In the genomic region with DNA sequence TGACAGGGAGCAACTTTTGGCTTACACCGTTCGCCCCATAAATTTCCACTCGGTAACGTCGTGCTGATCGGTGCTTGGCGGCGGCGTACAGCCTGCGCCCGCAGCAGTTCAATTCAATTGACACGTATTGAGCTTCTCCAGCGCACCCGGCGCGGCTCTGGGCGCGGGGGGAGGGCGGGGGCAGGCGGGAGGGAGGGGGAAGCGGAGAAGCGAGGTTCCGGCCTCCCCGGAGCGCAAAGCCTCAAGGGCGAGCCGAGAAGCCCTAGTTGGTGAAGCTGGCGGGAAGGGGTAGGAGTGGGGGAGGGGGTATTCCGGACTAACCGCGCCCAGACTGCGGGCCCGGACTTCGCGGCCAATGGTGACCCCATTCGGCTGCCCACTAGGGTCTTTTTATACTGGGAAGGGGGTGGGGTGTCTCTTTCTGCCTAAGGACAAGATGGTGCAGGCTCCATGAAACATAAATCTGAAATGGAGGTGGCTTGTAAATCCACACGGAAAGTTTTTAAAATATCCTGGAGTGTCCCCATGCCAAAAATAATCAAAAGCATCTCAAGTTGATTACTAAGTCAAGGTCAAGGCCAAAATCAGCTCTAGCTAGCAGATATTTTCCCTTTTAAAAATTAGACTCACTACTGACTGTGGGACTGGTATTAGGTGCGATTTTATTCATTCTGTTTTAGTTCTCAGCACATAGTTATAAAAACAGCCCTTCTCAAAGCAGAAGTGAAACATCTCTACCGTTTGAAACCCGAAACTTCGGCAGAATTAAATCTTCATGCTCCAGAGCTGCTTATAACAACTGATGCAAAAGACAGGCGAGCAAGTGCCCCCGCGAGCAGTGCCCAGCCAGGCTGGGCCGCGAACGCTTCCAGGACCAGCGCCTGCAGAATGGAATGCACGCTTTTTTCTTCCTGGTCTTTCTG, we compare ENCODE assay signal across 1 cellular context.
TF ChIP-seq lines count a peak whose summit lies in the region.

No MANE protein-coding gene starts in this region.

TF ChIP-seq in GM12878, 131 proteins besides CTCF, POLR2A, EP300 and RAD21 (continued from another document and continues in another):
- TF ChIP-seq, protein P1, sequence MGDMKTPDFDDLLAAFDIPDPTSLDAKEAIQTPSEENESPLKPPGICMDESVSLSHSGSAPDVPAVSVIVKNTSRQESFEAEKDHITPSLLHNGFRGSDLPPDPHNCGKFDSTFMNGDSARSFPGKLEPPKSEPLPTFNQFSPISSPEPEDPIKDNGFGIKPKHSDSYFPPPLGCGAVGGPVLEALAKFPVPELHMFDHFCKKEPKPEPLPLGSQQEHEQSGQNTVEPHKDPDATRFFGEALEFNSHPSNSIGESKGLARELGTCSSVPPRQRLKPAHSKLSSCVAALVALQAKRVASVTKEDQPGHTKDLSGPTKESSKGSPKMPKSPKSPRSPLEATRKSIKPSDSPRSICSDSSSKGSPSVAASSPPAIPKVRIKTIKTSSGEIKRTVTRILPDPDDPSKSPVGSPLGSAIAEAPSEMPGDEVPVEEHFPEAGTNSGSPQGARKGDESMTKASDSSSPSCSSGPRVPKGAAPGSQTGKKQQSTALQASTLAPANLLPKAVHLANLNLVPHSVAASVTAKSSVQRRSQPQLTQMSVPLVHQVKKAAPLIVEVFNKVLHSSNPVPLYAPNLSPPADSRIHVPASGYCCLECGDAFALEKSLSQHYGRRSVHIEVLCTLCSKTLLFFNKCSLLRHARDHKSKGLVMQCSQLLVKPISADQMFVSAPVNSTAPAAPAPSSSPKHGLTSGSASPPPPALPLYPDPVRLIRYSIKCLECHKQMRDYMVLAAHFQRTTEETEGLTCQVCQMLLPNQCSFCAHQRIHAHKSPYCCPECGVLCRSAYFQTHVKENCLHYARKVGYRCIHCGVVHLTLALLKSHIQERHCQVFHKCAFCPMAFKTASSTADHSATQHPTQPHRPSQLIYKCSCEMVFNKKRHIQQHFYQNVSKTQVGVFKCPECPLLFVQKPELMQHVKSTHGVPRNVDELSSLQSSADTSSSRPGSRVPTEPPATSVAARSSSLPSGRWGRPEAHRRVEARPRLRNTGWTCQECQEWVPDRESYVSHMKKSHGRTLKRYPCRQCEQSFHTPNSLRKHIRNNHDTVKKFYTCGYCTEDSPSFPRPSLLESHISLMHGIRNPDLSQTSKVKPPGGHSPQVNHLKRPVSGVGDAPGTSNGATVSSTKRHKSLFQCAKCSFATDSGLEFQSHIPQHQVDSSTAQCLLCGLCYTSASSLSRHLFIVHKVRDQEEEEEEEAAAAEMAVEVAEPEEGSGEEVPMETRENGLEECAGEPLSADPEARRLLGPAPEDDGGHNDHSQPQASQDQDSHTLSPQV (IDR thresholded peaks at IDR 0.05): no peak
- TF ChIP-seq CBFB (IDR thresholded peaks at IDR 0.05; ENCODE audit: low read depth) (no peak), GATAD2B (conservative IDR thresholded peaks at IDR 0.05; ENCODE audit: low read depth) (no peak), MXI1 (IDR thresholded peaks at IDR 0.05; ENCODE audit: low read depth, low read length) (peak; percentile 56; the same call in 1 of the 2 replicates), CBX3 (IDR thresholded peaks at IDR 0.05; ENCODE audit: borderline replicate concordance, low read depth) (no peak), CREB1 (IDR thresholded peaks at IDR 0.05; ENCODE audit: low read depth) (no peak), KDM1A (IDR thresholded peaks at IDR 0.05; ENCODE audit: borderline replicate concordance) (no peak), ZNF217 (IDR thresholded peaks at IDR 0.05) (peak; percentile 83), TARDBP (IDR thresholded peaks at IDR 0.05; ENCODE audit: borderline replicate concordance) (no peak), CHD2 (IDR thresholded peaks at IDR 0.05; ENCODE audit: borderline replicate concordance, low read depth, low read length) (no peak), PML (IDR thresholded peaks at IDR 0.05; ENCODE audit: low read length) (no peak), IKZF1 (conservative IDR thresholded peaks at IDR 0.05) (peak; percentile 13; the same call in 1 of the 2 replicates), BCL11A (IDR thresholded peaks at IDR 0.05; ENCODE audit: low read depth, low read length) (0 out of 2 replicates have a peak, but pooled peaks have one; percentile 15), POLR2AphosphoS2 (IDR thresholded peaks at IDR 0.05; ENCODE audit: low read depth, low read length) (no peak), SMC3 (IDR thresholded peaks at IDR 0.05; ENCODE audit: borderline replicate concordance, low read length) (no peak), ZBED1 (IDR thresholded peaks at IDR 0.05; ENCODE audit: borderline replicate concordance) (no peak), CBX5 (IDR thresholded peaks at IDR 0.05; ENCODE audit: low read depth) (no peak), SIX5 (IDR thresholded peaks at IDR 0.05; ENCODE audit: low read depth, low read length, severe bottlenecking) (no peak), BHLHE40 (IDR thresholded peaks at IDR 0.05; ENCODE audit: borderline replicate concordance in 1 of 2, low read depth in 2 of 2, low read length in 1 of 2) (0 out of 4 replicates have a peak, but pooled peaks of 1 of the 2 experiments have one; percentile 32), SPI1 (IDR thresholded peaks at IDR 0.05; ENCODE audit: borderline replicate concordance, insufficient read depth, low read depth, low read length) (peak; percentile 95), RUNX3 (IDR thresholded peaks at IDR 0.05; ENCODE audit: low read length) (peak; percentile 37; the same call in 1 of the 2 replicates), PAX8 (IDR thresholded peaks at IDR 0.05) (no peak), MYB (IDR thresholded peaks at IDR 0.05; ENCODE audit: borderline replicate concordance, low read depth, low read length) (no peak), NFXL1 (IDR thresholded peaks at IDR 0.05; ENCODE audit: borderline replicate concordance) (no peak), PAX5 (IDR thresholded peaks at IDR 0.05; ENCODE audit: borderline replicate concordance, low read depth, low read length) (peak; percentile 46; the same call in 1 of the 2 replicates), EGR1 (IDR thresholded peaks at IDR 0.05; ENCODE audit: borderline replicate concordance in 1 of 2, low read depth in 2 of 2, low read length in 2 of 2) (no peak), FOS (IDR thresholded peaks at IDR 0.05; ENCODE audit: borderline replicate concordance, extremely low read depth, insufficient read length) (no peak), POU2F2 (IDR thresholded peaks at IDR 0.05; ENCODE audit: borderline replicate concordance, low read depth, low read length) (no peak), FOXM1 (IDR thresholded peaks at IDR 0.05; ENCODE audit: low read depth, low read length) (peak; percentile 16; the same call in 1 of the 2 replicates)
- TF ChIP-seq, protein P2, sequence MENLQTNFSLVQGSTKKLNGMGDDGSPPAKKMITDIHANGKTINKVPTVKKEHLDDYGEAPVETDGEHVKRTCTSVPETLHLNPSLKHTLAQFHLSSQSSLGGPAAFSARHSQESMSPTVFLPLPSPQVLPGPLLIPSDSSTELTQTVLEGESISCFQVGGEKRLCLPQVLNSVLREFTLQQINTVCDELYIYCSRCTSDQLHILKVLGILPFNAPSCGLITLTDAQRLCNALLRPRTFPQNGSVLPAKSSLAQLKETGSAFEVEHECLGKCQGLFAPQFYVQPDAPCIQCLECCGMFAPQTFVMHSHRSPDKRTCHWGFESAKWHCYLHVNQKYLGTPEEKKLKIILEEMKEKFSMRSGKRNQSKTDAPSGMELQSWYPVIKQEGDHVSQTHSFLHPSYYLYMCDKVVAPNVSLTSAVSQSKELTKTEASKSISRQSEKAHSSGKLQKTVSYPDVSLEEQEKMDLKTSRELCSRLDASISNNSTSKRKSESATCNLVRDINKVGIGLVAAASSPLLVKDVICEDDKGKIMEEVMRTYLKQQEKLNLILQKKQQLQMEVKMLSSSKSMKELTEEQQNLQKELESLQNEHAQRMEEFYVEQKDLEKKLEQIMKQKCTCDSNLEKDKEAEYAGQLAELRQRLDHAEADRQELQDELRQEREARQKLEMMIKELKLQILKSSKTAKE (IDR thresholded peaks at IDR 0.05; ENCODE audit: low read depth, poor library complexity, severe bottlenecking): peak; percentile 35
- TF ChIP-seq, protein P3, sequence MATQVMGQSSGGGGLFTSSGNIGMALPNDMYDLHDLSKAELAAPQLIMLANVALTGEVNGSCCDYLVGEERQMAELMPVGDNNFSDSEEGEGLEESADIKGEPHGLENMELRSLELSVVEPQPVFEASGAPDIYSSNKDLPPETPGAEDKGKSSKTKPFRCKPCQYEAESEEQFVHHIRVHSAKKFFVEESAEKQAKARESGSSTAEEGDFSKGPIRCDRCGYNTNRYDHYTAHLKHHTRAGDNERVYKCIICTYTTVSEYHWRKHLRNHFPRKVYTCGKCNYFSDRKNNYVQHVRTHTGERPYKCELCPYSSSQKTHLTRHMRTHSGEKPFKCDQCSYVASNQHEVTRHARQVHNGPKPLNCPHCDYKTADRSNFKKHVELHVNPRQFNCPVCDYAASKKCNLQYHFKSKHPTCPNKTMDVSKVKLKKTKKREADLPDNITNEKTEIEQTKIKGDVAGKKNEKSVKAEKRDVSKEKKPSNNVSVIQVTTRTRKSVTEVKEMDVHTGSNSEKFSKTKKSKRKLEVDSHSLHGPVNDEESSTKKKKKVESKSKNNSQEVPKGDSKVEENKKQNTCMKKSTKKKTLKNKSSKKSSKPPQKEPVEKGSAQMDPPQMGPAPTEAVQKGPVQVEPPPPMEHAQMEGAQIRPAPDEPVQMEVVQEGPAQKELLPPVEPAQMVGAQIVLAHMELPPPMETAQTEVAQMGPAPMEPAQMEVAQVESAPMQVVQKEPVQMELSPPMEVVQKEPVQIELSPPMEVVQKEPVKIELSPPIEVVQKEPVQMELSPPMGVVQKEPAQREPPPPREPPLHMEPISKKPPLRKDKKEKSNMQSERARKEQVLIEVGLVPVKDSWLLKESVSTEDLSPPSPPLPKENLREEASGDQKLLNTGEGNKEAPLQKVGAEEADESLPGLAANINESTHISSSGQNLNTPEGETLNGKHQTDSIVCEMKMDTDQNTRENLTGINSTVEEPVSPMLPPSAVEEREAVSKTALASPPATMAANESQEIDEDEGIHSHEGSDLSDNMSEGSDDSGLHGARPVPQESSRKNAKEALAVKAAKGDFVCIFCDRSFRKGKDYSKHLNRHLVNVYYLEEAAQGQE (IDR thresholded peaks at IDR 0.05; ENCODE audit: low read depth, low read length): no peak
- TF ChIP-seq, protein P4, sequence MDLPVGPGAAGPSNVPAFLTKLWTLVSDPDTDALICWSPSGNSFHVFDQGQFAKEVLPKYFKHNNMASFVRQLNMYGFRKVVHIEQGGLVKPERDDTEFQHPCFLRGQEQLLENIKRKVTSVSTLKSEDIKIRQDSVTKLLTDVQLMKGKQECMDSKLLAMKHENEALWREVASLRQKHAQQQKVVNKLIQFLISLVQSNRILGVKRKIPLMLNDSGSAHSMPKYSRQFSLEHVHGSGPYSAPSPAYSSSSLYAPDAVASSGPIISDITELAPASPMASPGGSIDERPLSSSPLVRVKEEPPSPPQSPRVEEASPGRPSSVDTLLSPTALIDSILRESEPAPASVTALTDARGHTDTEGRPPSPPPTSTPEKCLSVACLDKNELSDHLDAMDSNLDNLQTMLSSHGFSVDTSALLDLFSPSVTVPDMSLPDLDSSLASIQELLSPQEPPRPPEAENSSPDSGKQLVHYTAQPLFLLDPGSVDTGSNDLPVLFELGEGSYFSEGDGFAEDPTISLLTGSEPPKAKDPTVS (IDR thresholded peaks at IDR 0.05; ENCODE audit: low read depth, low read length): no peak
- TF ChIP-seq, protein P5, sequence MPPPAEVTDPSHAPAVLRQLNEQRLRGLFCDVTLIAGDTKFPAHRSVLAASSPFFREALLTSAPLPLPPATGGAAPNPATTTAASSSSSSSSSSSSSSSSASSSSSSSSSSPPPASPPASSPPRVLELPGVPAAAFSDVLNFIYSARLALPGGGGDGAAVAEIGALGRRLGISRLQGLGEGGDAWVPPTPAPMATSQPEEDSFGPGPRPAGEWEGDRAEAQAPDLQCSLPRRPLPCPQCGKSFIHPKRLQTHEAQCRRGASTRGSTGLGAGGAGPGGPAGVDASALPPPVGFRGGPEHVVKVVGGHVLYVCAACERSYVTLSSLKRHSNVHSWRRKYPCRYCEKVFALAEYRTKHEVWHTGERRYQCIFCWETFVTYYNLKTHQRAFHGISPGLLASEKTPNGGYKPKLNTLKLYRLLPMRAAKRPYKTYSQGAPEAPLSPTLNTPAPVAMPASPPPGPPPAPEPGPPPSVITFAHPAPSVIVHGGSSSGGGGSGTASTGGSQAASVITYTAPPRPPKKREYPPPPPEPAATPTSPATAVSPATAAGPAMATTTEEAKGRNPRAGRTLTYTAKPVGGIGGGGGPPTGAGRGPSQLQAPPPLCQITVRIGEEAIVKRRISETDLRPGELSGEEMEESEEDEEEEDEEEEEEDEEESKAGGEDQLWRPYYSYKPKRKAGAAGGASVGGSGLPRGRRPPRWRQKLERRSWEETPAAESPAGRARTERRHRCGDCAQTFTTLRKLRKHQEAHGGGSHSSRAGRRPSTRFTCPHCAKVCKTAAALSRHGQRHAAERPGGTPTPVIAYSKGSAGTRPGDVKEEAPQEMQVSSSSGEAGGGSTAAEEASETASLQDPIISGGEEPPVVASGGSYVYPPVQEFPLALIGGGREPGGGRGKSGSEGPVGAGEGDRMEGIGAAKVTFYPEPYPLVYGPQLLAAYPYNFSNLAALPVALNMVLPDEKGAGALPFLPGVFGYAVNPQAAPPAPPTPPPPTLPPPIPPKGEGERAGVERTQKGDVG (CRISPR knock-in tag; IDR thresholded peaks at IDR 0.05): no peak
- TF ChIP-seq, protein P6, sequence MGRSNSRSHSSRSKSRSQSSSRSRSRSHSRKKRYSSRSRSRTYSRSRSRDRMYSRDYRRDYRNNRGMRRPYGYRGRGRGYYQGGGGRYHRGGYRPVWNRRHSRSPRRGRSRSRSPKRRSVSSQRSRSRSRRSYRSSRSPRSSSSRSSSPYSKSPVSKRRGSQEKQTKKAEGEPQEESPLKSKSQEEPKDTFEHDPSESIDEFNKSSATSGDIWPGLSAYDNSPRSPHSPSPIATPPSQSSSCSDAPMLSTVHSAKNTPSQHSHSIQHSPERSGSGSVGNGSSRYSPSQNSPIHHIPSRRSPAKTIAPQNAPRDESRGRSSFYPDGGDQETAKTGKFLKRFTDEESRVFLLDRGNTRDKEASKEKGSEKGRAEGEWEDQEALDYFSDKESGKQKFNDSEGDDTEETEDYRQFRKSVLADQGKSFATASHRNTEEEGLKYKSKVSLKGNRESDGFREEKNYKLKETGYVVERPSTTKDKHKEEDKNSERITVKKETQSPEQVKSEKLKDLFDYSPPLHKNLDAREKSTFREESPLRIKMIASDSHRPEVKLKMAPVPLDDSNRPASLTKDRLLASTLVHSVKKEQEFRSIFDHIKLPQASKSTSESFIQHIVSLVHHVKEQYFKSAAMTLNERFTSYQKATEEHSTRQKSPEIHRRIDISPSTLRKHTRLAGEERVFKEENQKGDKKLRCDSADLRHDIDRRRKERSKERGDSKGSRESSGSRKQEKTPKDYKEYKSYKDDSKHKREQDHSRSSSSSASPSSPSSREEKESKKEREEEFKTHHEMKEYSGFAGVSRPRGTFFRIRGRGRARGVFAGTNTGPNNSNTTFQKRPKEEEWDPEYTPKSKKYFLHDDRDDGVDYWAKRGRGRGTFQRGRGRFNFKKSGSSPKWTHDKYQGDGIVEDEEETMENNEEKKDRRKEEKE (IDR thresholded peaks at IDR 0.05): no peak
